Comparison of ENCODE assay signal across 26 cellular contexts in the genomic region with DNA sequence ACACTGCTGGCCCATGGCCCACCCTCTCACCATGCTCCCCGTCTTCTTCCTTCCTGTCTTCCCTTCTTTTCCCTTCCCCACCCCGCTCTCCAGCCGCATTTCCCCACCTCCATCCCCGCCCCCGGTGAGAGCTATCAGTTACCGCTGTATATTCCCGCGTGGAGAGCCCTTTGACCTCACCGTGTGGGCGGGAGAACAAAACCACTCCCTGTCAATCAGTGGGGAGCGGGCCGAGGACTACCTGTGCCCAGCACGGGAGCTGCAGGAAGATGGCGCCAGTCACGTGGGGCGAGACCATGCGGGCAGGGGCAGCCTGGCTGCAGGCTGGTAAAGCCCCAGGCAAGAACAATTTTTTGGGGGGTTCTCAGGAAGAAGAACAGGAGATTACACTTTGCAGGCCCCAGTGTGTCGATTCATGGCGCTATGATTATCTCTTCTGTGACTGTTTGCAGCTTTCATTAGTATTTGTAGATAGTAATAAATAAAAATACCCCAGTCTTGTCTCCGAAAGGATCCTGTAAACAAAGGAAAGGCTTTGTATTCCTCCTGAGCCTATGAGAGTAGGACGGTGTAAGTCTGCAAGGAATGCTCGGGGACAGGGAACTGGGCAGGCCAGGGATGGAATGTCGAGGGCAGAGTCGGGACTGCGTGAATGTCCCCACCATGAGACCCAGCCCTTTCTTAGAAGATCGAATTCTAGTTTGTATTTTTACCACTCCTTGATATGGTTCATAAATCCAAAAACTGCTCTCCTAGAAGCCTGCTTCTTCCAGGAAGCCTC. TPM values are rescaled to one million over a fixed set of nuclear protein-coding genes. Genes with fewer than 3 reads are reported as not detected.
"Had no signal": no experiment of that assay in that cellular context is flagged by ENCODE, and none has a peak within 500 bp of the region (broad histone marks: within the 10 kb centered on the region; RNA-seq: fewer than 3 reads in every experiment).

No MANE protein-coding gene starts in this region.

- H3K4me3 Mint-ChIP-seq: activated CD4-positive, alpha-beta T cell treated with anti-CD3 and anti-CD28 coated beads for 36 hours; activated CD8-positive, alpha-beta T cell treated with anti-CD3 and anti-CD28 coated beads for 36 hours; activated naive CD8-positive, alpha-beta T cell treated with anti-CD3 and anti-CD28 coated beads, Interleukin-2, amount 10 ng/mL, durations not matched to agents 7 days and 5 days; mesothelial cell of epicardium; nephron progenitor cell had no signal

- H3K36me3 ChIP-seq: cardiac muscle cell, esophagus squamous epithelium, left lung, tibial nerve had no signal

- H3K27ac ChIP-seq: cardiac muscle cell, esophagus squamous epithelium, hepatocyte, left lung, tibial nerve had no signal

- H3K27me3 ChIP-seq: cardiac muscle cell, esophagus squamous epithelium, hepatocyte, left lung, tibial nerve had no signal

- ATAC-seq: activated CD4-positive, alpha-beta T cell treated with anti-CD3 and anti-CD28 coated beads for 36 hours; activated CD8-positive, alpha-beta T cell treated with anti-CD3 and anti-CD28 coated beads for 36 hours; left lung; stimulated activated naive CD8-positive, alpha-beta T cell treated with anti-CD3 and anti-CD28 coated beads, Interleukin-15, Interleukin-2, amounts not matched to agents 100 U/mL and 50 U/mL, for 24 hours had no signal

- H3K27ac Mint-ChIP-seq: activated CD4-positive, alpha-beta T cell treated with anti-CD3 and anti-CD28 coated beads for 36 hours; activated CD8-positive, alpha-beta T cell treated with anti-CD3 and anti-CD28 coated beads for 36 hours; activated naive CD8-positive, alpha-beta T cell treated with anti-CD3 and anti-CD28 coated beads, Interleukin-2, amount 10 ng/mL, durations not matched to agents 7 days and 5 days; activated T-helper 2 cell treated with anti-CD3 and anti-CD28 coated beads, Interferon-gamma antibody, Interleukin-2, Interleukin-4, amounts not matched to agents 10 μg/mL and 5 μg/mL and 100 μg/mL, durations not matched to agents 14 hours and 24 hours and 36 hours; mesothelial cell of epicardium; nephron progenitor cell; progenitor cell of endocrine pancreas had no signal

- H3K4me1 ChIP-seq: esophagus squamous epithelium, left lung, tibial nerve had no signal

- H3K9me3 ChIP-seq: esophagus squamous epithelium, left lung, tibial nerve had no signal

- H3K79me2 ChIP-seq: hepatocyte had no signal

- H3K4me1 Mint-ChIP-seq: activated CD4-positive, alpha-beta T cell treated with anti-CD3 and anti-CD28 coated beads for 36 hours; activated naive CD8-positive, alpha-beta T cell treated with anti-CD3 and anti-CD28 coated beads, Interleukin-2, amount 10 ng/mL, durations not matched to agents 7 days and 5 days; mesothelial cell of epicardium; nephron progenitor cell had no signal

- H2AFZ ChIP-seq: hepatocyte had no signal

- FAIRE-seq: kidney, TTC549 had no signal

- H3K27me3 Mint-ChIP-seq: activated CD8-positive, alpha-beta T cell treated with anti-CD3 and anti-CD28 coated beads for 36 hours; activated naive CD8-positive, alpha-beta T cell treated with anti-CD3 and anti-CD28 coated beads, Interleukin-2, amount 10 ng/mL, durations not matched to agents 7 days and 5 days; progenitor cell of endocrine pancreas had no signal

- H3K9me3 Mint-ChIP-seq: activated CD8-positive, alpha-beta T cell treated with anti-CD3 and anti-CD28 coated beads for 36 hours; activated naive CD8-positive, alpha-beta T cell treated with anti-CD3 and anti-CD28 coated beads, Interleukin-2, amount 10 ng/mL, durations not matched to agents 7 days and 5 days; activated T-helper 2 cell treated with anti-CD3 and anti-CD28 coated beads, Interferon-gamma antibody, Interleukin-2, Interleukin-4, amounts not matched to agents 10 μg/mL and 5 μg/mL and 100 μg/mL, durations not matched to agents 14 hours and 24 hours and 36 hours; mesothelial cell of epicardium; nephron progenitor cell had no signal

- H3K4me2 ChIP-seq: hepatocyte had no signal

- H3K36me3 Mint-ChIP-seq: activated naive CD8-positive, alpha-beta T cell treated with anti-CD3 and anti-CD28 coated beads, Interleukin-2, amount 10 ng/mL, durations not matched to agents 7 days and 5 days; mesothelial cell of epicardium had no signal

- DNase-seq: activated CD4-positive, alpha-beta T cell treated with anti-CD3 and anti-CD28 coated beads for 36 hours; activated CD8-positive, alpha-beta T cell treated with anti-CD3 and anti-CD28 coated beads for 36 hours; activated naive CD4-positive, alpha-beta T cell treated with Interleukin-2 at 50 U/mL for 16 hours; activated naive CD8-positive, alpha-beta T cell treated with anti-CD3 and anti-CD28 coated beads, Interleukin-2, amount 10 ng/mL, durations not matched to agents 7 days and 5 days; activated T-cell treated with anti-CD3 and anti-CD28 coated beads, Interleukin-2, amount 50 U/mL, for 1 hour; amygdala; dermis blood vessel endothelial cell; effector memory CD4-positive, alpha-beta T cell; esophagus squamous epithelium; kidney; left lung; nephron progenitor cell; stimulated activated naive CD8-positive, alpha-beta T cell treated with anti-CD3 and anti-CD28 coated beads, Interleukin-15, Interleukin-2, amounts not matched to agents 100 U/mL and 50 U/mL, for 24 hours; substantia nigra; SW 1271 had no signal

- H3K4me3 ChIP-seq: cardiac muscle cell, esophagus squamous epithelium, hepatocyte, left lung, tibial nerve had no signal

RNA-seq across cellular contexts. Expression of gene DMRT1, which starts 14.8 kb away (rescaled TPM):
- total RNA-seq: activated CD4-positive, alpha-beta T cell treated with anti-CD3 and anti-CD28 coated beads for 36 hours; activated CD8-positive, alpha-beta T cell treated with anti-CD3 and anti-CD28 coated beads for 36 hours; activated naive CD8-positive, alpha-beta T cell treated with anti-CD3 and anti-CD28 coated beads, Interleukin-2, amount 10 ng/mL, durations not matched to agents 7 days and 5 days; activated T-helper 2 cell treated with anti-CD3 and anti-CD28 coated beads, Interferon-gamma antibody, Interleukin-2, Interleukin-4, amounts not matched to agents 10 μg/mL and 5 μg/mL and 100 μg/mL, durations not matched to agents 14 hours and 24 hours and 36 hours; cardiac muscle cell; chondrocyte; dermis blood vessel endothelial cell; esophagus squamous epithelium; hepatocyte; kidney; left lung; lung microvascular endothelial cell; mesothelial cell of epicardium; omental fat pad; progenitor cell of endocrine pancreas; T-helper 2 cell treated with Interferon-gamma antibody and Interleukin-4, amounts not matched to agents 100 ng/mL and 5 ng/mL, for 36 hours; tibial nerve had no signal
- polyA plus RNA-seq: cardiac muscle cell, hepatocyte had no signal
